In the genomic region with DNA sequence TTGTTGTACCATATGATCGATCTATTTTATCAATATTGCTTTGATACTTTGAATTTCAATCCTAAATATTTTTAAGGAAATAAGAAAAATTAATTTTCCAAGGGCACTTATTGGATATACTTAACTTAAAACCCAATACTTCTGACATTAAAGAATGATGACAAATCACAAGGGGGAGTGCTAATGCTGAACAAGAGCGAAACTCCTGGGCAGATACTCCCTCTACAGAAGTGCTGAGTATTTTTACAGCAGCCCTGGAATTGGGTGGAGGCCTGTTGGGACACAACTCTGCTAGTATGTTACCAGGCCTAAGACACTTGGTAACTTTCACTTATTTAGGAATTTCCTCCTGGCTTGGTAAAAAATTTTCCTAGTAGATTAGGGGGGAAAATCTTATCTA, we compare ENCODE assay signal across 11 cellular contexts. TPM values are rescaled to one million over a fixed set of nuclear protein-coding genes. Genes with fewer than 3 reads are reported as not detected.
A peak's percentile ranks its signal among the peaks of the same experiment; 100 is the strongest.
DNase-seq lines count a peak whose midpoint lies in the region; ATAC-seq and TF ChIP-seq lines count a peak whose summit lies in the region.
"Had no signal": no experiment of that assay in that cellular context is flagged by ENCODE, and none has a peak within 500 bp of the region (broad histone marks: within the 10 kb centered on the region; RNA-seq: fewer than 3 reads in every experiment).

No MANE protein-coding gene starts in this region.

- no peak overlapping the region for H3K4me3 Mint-ChIP-seq in activated T-cell treated with anti-CD3 and anti-CD28 coated beads, Interleukin-2, amount 50 U/mL, for 72 hours
- H3K4me3 Mint-ChIP-seq in activated T-cell treated with anti-CD3 and anti-CD28 coated beads, Interleukin-2, amount 50 U/mL, for 4 hours = no peak overlapping the region
- no peak overlapping the region for H3K4me3 Mint-ChIP-seq in activated T-helper 17 cell treated with anti-CD3 and anti-CD28 coated beads, Interleukin-2, amount 50 U/mL, for 72 hours

- no peak for ATAC-seq in activated T-cell treated with anti-CD3 and anti-CD28 coated beads, Interleukin-2, amount 50 U/mL, for 72 hours (replicated peaks in 1 of 2)
- no peak for ATAC-seq in activated T-cell treated with anti-CD3 and anti-CD28 coated beads, Interleukin-2, amount 50 U/mL, for 4 hours
- ATAC-seq in activated T-helper 17 cell treated with anti-CD3 and anti-CD28 coated beads, Interleukin-2, amount 50 U/mL, for 72 hours (replicated peaks) = no peak
- ATAC-seq in left cardiac atrium (peak; percentile 82 to 84), GM18873 (IDR thresholded peaks at IDR 0.05; ENCODE audit: low FRiP score, unreplicated experiment) (no peak)
- ATAC-seq: activated CD4-positive, CD25-positive, alpha-beta regulatory T cell treated with anti-CD3 and anti-CD28 coated beads, Interleukin-2, amount 50 U/mL, for 24 hours had no signal

- H3K4me1 ChIP-seq in spleen = peaks cover 0 to 7% (median 0%) of the 10 kb centered on the region in 6 donors

- no peak for DNase-seq in activated T-cell treated with anti-CD3 and anti-CD28 coated beads, Interleukin-2, amount 50 U/mL, for 72 hours
- DNase-seq in activated T-cell treated with anti-CD3 and anti-CD28 coated beads, Interleukin-2, amount 50 U/mL, for 4 hours = no peak
- DNase-seq in left cardiac atrium (no peak), stromal cell of bone marrow (ENCODE audit: low read depth) (peak; percentile 58), HEK293T (ENCODE audit: extremely low spot score) (no peak), spleen (no peak)
- DNase-seq: NCI-H1092 had no signal

- POLR2A ChIA-PET in HEK293T (lab: Yijun Ruan, JAX) = no interaction called here

- no peak for TF ChIP-seq POLR2A in spleen (IDR thresholded peaks at IDR 0.05)

- WGBS in spleen, 5 donors = 88 to 94% (median 91%) methylated on average over 2 of the region's 2 CpGs

- peaks cover 4 to 7% of the 10 kb centered on the region in 2 donors for H3K9me3 Mint-ChIP-seq in activated T-cell treated with anti-CD3 and anti-CD28 coated beads, Interleukin-2, amount 50 U/mL, for 72 hours
- peaks cover 11% of the 10 kb centered on the region for H3K9me3 Mint-ChIP-seq in activated T-cell treated with anti-CD3 and anti-CD28 coated beads, Interleukin-2, amount 50 U/mL, for 4 hours
- peaks cover 5% of the 10 kb centered on the region for H3K9me3 Mint-ChIP-seq in activated T-helper 17 cell treated with anti-CD3 and anti-CD28 coated beads, Interleukin-2, amount 50 U/mL, for 72 hours

- CTCF ChIA-PET in HEK293T (lab: Yijun Ruan, JAX) = no interaction called here

- intact Hi-C loops in left cardiac atrium (cut with DNase I) (no loop called here), spleen (cut with DNase I; ENCODE audit: low total_unique reads) (no loop called here)

- H3K27ac ChIP-seq in spleen = peak overlapping the region in 1 of 8 donors; percentile 16
- H3K27ac ChIP-seq: C4-2B had no signal

- no peaks in the 10 kb centered on the region for H3K27me3 Mint-ChIP-seq in activated T-cell treated with anti-CD3 and anti-CD28 coated beads, Interleukin-2, amount 50 U/mL, for 72 hours (ENCODE audit: low read depth)
- H3K27me3 Mint-ChIP-seq in activated T-cell treated with anti-CD3 and anti-CD28 coated beads, Interleukin-2, amount 50 U/mL, for 4 hours (ENCODE audit: low read depth) = no peaks in the 10 kb centered on the region
- no peaks in the 10 kb centered on the region for H3K27me3 Mint-ChIP-seq in activated T-helper 17 cell treated with anti-CD3 and anti-CD28 coated beads, Interleukin-2, amount 50 U/mL, for 72 hours

- H3K27me3 ChIP-seq in spleen (replicated peaks in 1 of 7) = no peaks in the 10 kb centered on the region

- H3K27ac Mint-ChIP-seq in activated T-cell treated with anti-CD3 and anti-CD28 coated beads, Interleukin-2, amount 50 U/mL, for 72 hours = peak overlapping the region; percentile 51
- H3K27ac Mint-ChIP-seq in activated T-helper 17 cell treated with anti-CD3 and anti-CD28 coated beads, Interleukin-2, amount 50 U/mL, for 72 hours = peak overlapping the region; percentile 24

- H3K9me3 ChIP-seq in spleen = peaks cover 0 to 19% (median 13%) of the 10 kb centered on the region in 8 donors

- H3K4me3 ChIP-seq in spleen = no peak overlapping the region

- TF ChIP-seq CTCF in spleen (IDR thresholded peaks at IDR 0.05 in 8 of 11, conservative IDR thresholded peaks at IDR 0.05 in 3 of 11) = peak in 1 of 11 experiments; percentile 8

- peaks cover 29 to 32% of the 10 kb centered on the region in 2 donors for H3K36me3 Mint-ChIP-seq in activated T-cell treated with anti-CD3 and anti-CD28 coated beads, Interleukin-2, amount 50 U/mL, for 72 hours (ENCODE audit: insufficient read depth in 2 of 2)
- peaks cover 40% of the 10 kb centered on the region for H3K36me3 Mint-ChIP-seq in activated T-cell treated with anti-CD3 and anti-CD28 coated beads, Interleukin-2, amount 50 U/mL, for 4 hours (ENCODE audit: insufficient read depth)
- peaks cover 93% of the 10 kb centered on the region for H3K36me3 Mint-ChIP-seq in activated T-helper 17 cell treated with anti-CD3 and anti-CD28 coated beads, Interleukin-2, amount 50 U/mL, for 72 hours (ENCODE audit: low read depth)

- H3K36me3 ChIP-seq in spleen = peaks cover 0 to 98% (median 51%) of the 10 kb centered on the region in 6 donors

- peaks cover 9% of the 10 kb centered on the region for H3K4me1 Mint-ChIP-seq in activated T-cell treated with anti-CD3 and anti-CD28 coated beads, Interleukin-2, amount 50 U/mL, for 72 hours (ENCODE audit: low read depth)
- peaks cover 14% of the 10 kb centered on the region for H3K4me1 Mint-ChIP-seq in activated T-cell treated with anti-CD3 and anti-CD28 coated beads, Interleukin-2, amount 50 U/mL, for 4 hours (ENCODE audit: low read depth)
- H3K4me1 Mint-ChIP-seq in activated T-helper 17 cell treated with anti-CD3 and anti-CD28 coated beads, Interleukin-2, amount 50 U/mL, for 72 hours = peaks cover 23% of the 10 kb centered on the region

TF ChIP-seq in HEK293T, 16 proteins besides CTCF, POLR2A, EP300 and RAD21:
- TF ChIP-seq NFRKB (IDR thresholded peaks at IDR 0.05) = no peak
- TF ChIP-seq FOXK2 (IDR thresholded peaks at IDR 0.05) = no peak
- TF ChIP-seq L3MBTL2 (conservative IDR thresholded peaks at IDR 0.05) = no peak
- no peak for TF ChIP-seq HDGF (IDR thresholded peaks at IDR 0.05; ENCODE audit: borderline replicate concordance)
- no peak for TF ChIP-seq LEF1 (IDR thresholded peaks at IDR 0.05; ENCODE audit: borderline replicate concordance)
- no peak for TF ChIP-seq CTBP1 (IDR thresholded peaks at IDR 0.05; ENCODE audit: borderline replicate concordance)
- no peak for TF ChIP-seq SP1 (IDR thresholded peaks at IDR 0.05)
- TF ChIP-seq SUZ12 (IDR thresholded peaks at IDR 0.05) = no peak
- no peak for TF ChIP-seq FOXA1 (IDR thresholded peaks at IDR 0.05)
- TF ChIP-seq ARNT (IDR thresholded peaks at IDR 0.05) = no peak
- TF ChIP-seq FOXM1 (IDR thresholded peaks at IDR 0.05; ENCODE audit: borderline replicate concordance) = no peak
- no peak for TF ChIP-seq TARDBP (IDR thresholded peaks at IDR 0.05)
- TF ChIP-seq ELF4 (IDR thresholded peaks at IDR 0.05) = no peak
- no peak for TF ChIP-seq ZNF384 (IDR thresholded peaks at IDR 0.05)

RNA-seq across cellular contexts. Expression of gene DENND6A, which starts 46.2 kb away (rescaled TPM):
- 10 to 100 TPM; 19.1 to 22.5 TPM for total RNA-seq in activated T-cell treated with anti-CD3 and anti-CD28 coated beads, Interleukin-2, amount 50 U/mL, for 72 hours
- total RNA-seq in activated T-cell treated with anti-CD3 and anti-CD28 coated beads, Interleukin-2, amount 50 U/mL, for 4 hours = 10 to 100 TPM in 2 of 3 donors, 1 to 10 TPM in 1; 9.4 to 12.0 (median 11.9) TPM
- total RNA-seq in activated T-helper 17 cell treated with anti-CD3 and anti-CD28 coated beads, Interleukin-2, amount 50 U/mL, for 72 hours = 10 to 100 TPM; 17.1 to 18.3 TPM
- 10 to 100 TPM; 14.2 to 17.7 TPM for total RNA-seq in left cardiac atrium
- 10 to 100 TPM; 28.2 to 92.1 (median 39.8) TPM for total RNA-seq in spleen
- 10 to 100 TPM in 1 of 3 donors, 1 to 10 TPM in 2; 8.9 to 11.9 (median 9.6) TPM for polyA plus RNA-seq in spleen

RNA-seq across cellular contexts. Expression of gene ARF4, which starts 49.6 kb away (rescaled TPM):
- total RNA-seq in activated T-cell treated with anti-CD3 and anti-CD28 coated beads, Interleukin-2, amount 50 U/mL, for 72 hours = 10 to 100 TPM; 67.2 to 76.3 TPM
- 10 to 100 TPM; 86.6 to 97.7 (median 92.3) TPM for total RNA-seq in activated T-cell treated with anti-CD3 and anti-CD28 coated beads, Interleukin-2, amount 50 U/mL, for 4 hours
- 10 to 100 TPM; 52.1 to 67.4 TPM for total RNA-seq in activated T-helper 17 cell treated with anti-CD3 and anti-CD28 coated beads, Interleukin-2, amount 50 U/mL, for 72 hours
- total RNA-seq in left cardiac atrium (100 to 1,000 TPM in 1 of 2 donors, 10 to 100 TPM in 1; 80.1 to 114 TPM), spleen (10 to 100 TPM; 68.1 to 88.7 (median 75.0) TPM)
- 10 to 100 TPM; 41.1 to 77.3 (median 77.2) TPM for polyA plus RNA-seq in spleen

Comparison
In these comparisons a context has a peak if more than half of its experiments do, and no peak if none do; other contexts are left out.
1. ATAC-seq: peak in left cardiac atrium (2 of 2); none in activated T-cell treated with anti-CD3 and anti-CD28 coated beads, Interleukin-2, amount 50 U/mL, for 72 hours (0 of 2), activated T-cell treated with anti-CD3 and anti-CD28 coated beads, Interleukin-2, amount 50 U/mL, for 4 hours (0 of 2), activated T-helper 17 cell treated with anti-CD3 and anti-CD28 coated beads, Interleukin-2, amount 50 U/mL, for 72 hours (single experiment) and GM18873 (single experiment).